In genomic region chr2:161954103-161954502, GRCh38 we compare ENCODE assay signal across 13 cellular contexts.
DNase-seq lines count a peak whose midpoint lies in the region; ATAC-seq and TF ChIP-seq lines count a peak whose summit lies in the region.
"Had no signal": no experiment of that assay in that cellular context is flagged by ENCODE, and none has a peak within 500 bp of the region (broad histone marks: within the 10 kb centered on the region; RNA-seq: fewer than 3 reads in every experiment).

No MANE protein-coding gene starts in this region.

- no peaks in the 10 kb centered on the region for H3K9me2 ChIP-seq in Loucy (replicated peaks; ENCODE audit: low read depth, low read length)

- no peak overlapping the region for H3K9ac ChIP-seq in Loucy (ENCODE audit: low read depth, low read length, poor library complexity, severe bottlenecking)
- H3K9ac ChIP-seq: KMS-11, parathyroid adenoma had no signal

- no peaks in the 10 kb centered on the region for H4K20me1 ChIP-seq in Loucy (ENCODE audit: insufficient read depth, low read length, poor library complexity, severe bottlenecking)

- peaks cover 44% of the 10 kb centered on the region for H3K4me1 Mint-ChIP-seq in activated T-helper 17 cell treated with anti-CD3 and anti-CD28 coated beads, Interleukin-2, amount 50 U/mL, for 72 hours
- peaks cover 45 to 48% of the 10 kb centered on the region in 2 donors for H3K4me1 Mint-ChIP-seq in natural killer cell

- intact Hi-C loops in natural killer cell (cut with micrococcal nuclease) = no loop called here

- H3K9me3 ChIP-seq in Loucy (ENCODE audit: insufficient read depth, low read depth, low read length) = no peaks in the 10 kb centered on the region
- H3K9me3 ChIP-seq in HAP-1 = no peaks in the 10 kb centered on the region
- H3K9me3 ChIP-seq: vagina had no signal

- no peaks in the 10 kb centered on the region for H3K27me3 Mint-ChIP-seq in activated T-helper 17 cell treated with anti-CD3 and anti-CD28 coated beads, Interleukin-2, amount 50 U/mL, for 72 hours
- no peaks in the 10 kb centered on the region for H3K27me3 Mint-ChIP-seq in natural killer cell (ENCODE audit: low read depth in 2 of 2)

- peaks cover 8% of the 10 kb centered on the region for H3K36me3 Mint-ChIP-seq in activated T-helper 17 cell treated with anti-CD3 and anti-CD28 coated beads, Interleukin-2, amount 50 U/mL, for 72 hours (ENCODE audit: low read depth)
- H3K36me3 Mint-ChIP-seq in natural killer cell = no peaks in the 10 kb centered on the region

- H3K79me2 ChIP-seq in Loucy (ENCODE audit: insufficient read depth, low read length) = no peaks in the 10 kb centered on the region
- H3K79me2 ChIP-seq: parathyroid adenoma had no signal

- ATAC-seq in activated T-helper 17 cell treated with anti-CD3 and anti-CD28 coated beads, Interleukin-2, amount 50 U/mL, for 72 hours (replicated peaks) = no peak
- peak; percentile 46 to 53 (median 51) for ATAC-seq in natural killer cell
- ATAC-seq in HG02798 (IDR thresholded peaks at IDR 0.05; ENCODE audit: poor library complexity, unreplicated experiment) = no peak
- ATAC-seq in GM21515 (IDR thresholded peaks at IDR 0.05; ENCODE audit: unreplicated experiment) = no peak

- H3K4me2 ChIP-seq in Loucy (ENCODE audit: low read depth, low read length, poor library complexity, severe bottlenecking) = peak overlapping the region; percentile 56
- H3K4me2 ChIP-seq: KMS-11 had no signal

- H3K27ac Mint-ChIP-seq in activated T-helper 17 cell treated with anti-CD3 and anti-CD28 coated beads, Interleukin-2, amount 50 U/mL, for 72 hours = peak overlapping the region; percentile 90
- H3K27ac Mint-ChIP-seq in natural killer cell = peak overlapping the region; percentile 4 to 5

- H3K4me1 ChIP-seq in Loucy (ENCODE audit: insufficient read depth, low read length, poor library complexity, severe bottlenecking) (peaks cover 38% of the 10 kb centered on the region), HAP-1 (no peaks in the 10 kb centered on the region)
- H3K4me1 ChIP-seq: parathyroid adenoma, vagina had no signal

- H3K9me3 Mint-ChIP-seq in activated T-helper 17 cell treated with anti-CD3 and anti-CD28 coated beads, Interleukin-2, amount 50 U/mL, for 72 hours = no peaks in the 10 kb centered on the region
- H3K9me3 Mint-ChIP-seq in natural killer cell = no peaks in the 10 kb centered on the region

- H3K27me3 ChIP-seq in Loucy (ENCODE audit: insufficient read depth, low read length, poor library complexity, severe bottlenecking) (no peaks in the 10 kb centered on the region), HAP-1 (ENCODE audit: low read depth) (no peaks in the 10 kb centered on the region)
- H3K27me3 ChIP-seq: vagina had no signal

- TF ChIP-seq CTCF in Loucy (conservative IDR thresholded peaks at IDR 0.05; ENCODE audit: low read length) = no peak
- TF ChIP-seq CTCF in natural killer cell (IDR thresholded peaks at IDR 0.05) = no peak

- H3K4me3 ChIP-seq in Loucy (ENCODE audit: low read length, poor library complexity, severe bottlenecking) = no peak overlapping the region
- no peak overlapping the region for H3K4me3 ChIP-seq in HAP-1
- H3K4me3 ChIP-seq: vagina had no signal

- in situ Hi-C loops in HAP-1 (cut with MboI; ENCODE audit: low sequenced_read_pairs) = no loop called here

- H2AFZ ChIP-seq in Loucy (ENCODE audit: low read length) = no peak overlapping the region
- H2AFZ ChIP-seq: parathyroid adenoma had no signal

- H3K4me3 Mint-ChIP-seq in activated T-helper 17 cell treated with anti-CD3 and anti-CD28 coated beads, Interleukin-2, amount 50 U/mL, for 72 hours = peak overlapping the region; percentile 59
- H3K4me3 Mint-ChIP-seq in natural killer cell = peak overlapping the region; percentile 63

- DNase-seq in activated CD4-positive, alpha-beta T cell treated with anti-CD3 and anti-CD28 coated beads, Interleukin-2, amount 50 U/mL, for 1 hour = peak; percentile 6
- DNase-seq in activated CD4-positive, alpha-beta T cell treated with anti-CD3 and anti-CD28 coated beads, Interleukin-2, amount 50 U/mL, for 4 hours = no peak
- DNase-seq in natural killer cell = no peak
- no peak for DNase-seq in HAP-1 (ENCODE audit: low spot score in 2 of 2)
- DNase-seq: mesenchymal stem cell; stimulated activated CD8-positive, alpha-beta memory T cell treated with anti-CD3 and anti-CD28 coated beads, Interleukin-4, amount 100 ng/mL, for 48 hours had no signal

- H3K36me3 ChIP-seq in Loucy (ENCODE audit: insufficient read depth, low read length) = no peaks in the 10 kb centered on the region
- H3K36me3 ChIP-seq in HAP-1 (replicated peaks) = no peaks in the 10 kb centered on the region
- H3K36me3 ChIP-seq: vagina had no signal

- no peaks in the 10 kb centered on the region for H3F3A ChIP-seq in Loucy (ENCODE audit: low read depth)

Comparison
In these comparisons a context has a peak if more than half of its experiments do, and no peak if none do; other contexts are left out.
1. ATAC-seq: peak in natural killer cell (3 of 3); none in activated T-helper 17 cell treated with anti-CD3 and anti-CD28 coated beads, Interleukin-2, amount 50 U/mL, for 72 hours (single experiment), HG02798 (single experiment) and GM21515 (single experiment).